8 cellular contexts compared by ENCODE assay signal in genomic region chr9:89497181-89497963, GRCh38. TPM values are rescaled to one million over a fixed set of nuclear protein-coding genes. Genes with fewer than 3 reads are reported as not detected.
DNase-seq lines count a peak whose midpoint lies in the region; ATAC-seq and TF ChIP-seq lines count a peak whose summit lies in the region.

No MANE protein-coding gene starts in this region.

- H3K9ac ChIP-seq in PC-3 (ENCODE audit: low read length) (peak overlapping the region; percentile 15; the same call in 1 of the 2 replicates), duodenal mucosa (ENCODE audit: low read depth in 1 of 2, low read length in 2 of 2) (peak overlapping the region; percentile 58 to 65)

- no peaks in the 10 kb centered on the region for H3K36me3 ChIP-seq in PC-3 (ENCODE audit: low read depth, low read length)
- H3K36me3 ChIP-seq in duodenal mucosa (ENCODE audit: control insufficient read depth in 1 of 2, insufficient read depth in 2 of 2, low read length in 2 of 2): no peaks in the 10 kb centered on the region

- POLR2A ChIA-PET in PC-3 (lab: Charles Lee; ENCODE audit: unreplicated experiment): no interaction called here

- H3F3A ChIP-seq in PC-3 (ENCODE audit: low read length, unreplicated experiment): no peaks in the 10 kb centered on the region

- peaks cover 9% of the 10 kb centered on the region; the same call in 1 of the 2 replicates for H3K4me1 ChIP-seq in PC-3 (ENCODE audit: insufficient read depth, low read length)
- peaks cover 49 to 69% of the 10 kb centered on the region in 2 donors for H3K4me1 ChIP-seq in duodenal mucosa (ENCODE audit: control insufficient read depth in 1 of 2, insufficient read depth in 2 of 2, low read length in 2 of 2)
- peaks cover 89% of the 10 kb centered on the region for H3K4me1 ChIP-seq in mononuclear cell (ENCODE audit: insufficient read depth, low read length)

- H3K27ac ChIP-seq in PC-3 (ENCODE audit: low read length) (no peak overlapping the region), duodenal mucosa (ENCODE audit: low read depth, low read length) (peak overlapping the region; percentile 65)

- peak overlapping the region; percentile 83 for H3K4me2 ChIP-seq in PC-3 (ENCODE audit: low read length)

- no TSS peak for BruUV-seq in PC-3 (replicated peaks; lab: Mats Ljungman, UMichigan)

- H3K4me3 ChIP-seq in PC-3 (ENCODE audit: low read length) (peak overlapping the region; percentile 64), duodenal mucosa (ENCODE audit: low read depth in 1 of 2, low read length in 2 of 2) (peak overlapping the region; percentile 70), mononuclear cell (ENCODE audit: low read length) (peak overlapping the region; percentile 71)

- ATAC-seq in GM21515 (IDR thresholded peaks at IDR 0.05; ENCODE audit: unreplicated experiment) (peak; percentile 46), PC-3 (peak; percentile 68), HG03097 (IDR thresholded peaks at IDR 0.05; ENCODE audit: low FRiP score, unreplicated experiment) (no peak)

- intact Hi-C loops in PC-3 (cut with micrococcal nuclease): no loop called here

- no peaks in the 10 kb centered on the region for H3K9me3 ChIP-seq in PC-3 (ENCODE audit: low read length)
- H3K9me3 ChIP-seq in duodenal mucosa (ENCODE audit: control insufficient read depth in 1 of 2, low read length in 2 of 2): no peaks in the 10 kb centered on the region
- H3K9me3 ChIP-seq in mononuclear cell (ENCODE audit: low read depth, low read length): no peaks in the 10 kb centered on the region

- no peaks in the 10 kb centered on the region for H3K9me2 ChIP-seq in PC-3 (replicated peaks; ENCODE audit: low read length)

- CTCF ChIA-PET in PC-3 (lab: Charles Lee): no interaction called here

- peaks cover 31% of the 10 kb centered on the region for H3K79me2 ChIP-seq in PC-3 (ENCODE audit: low read length)

- no peaks in the 10 kb centered on the region for H3K27me3 ChIP-seq in PC-3 (ENCODE audit: low read length)
- H3K27me3 ChIP-seq in duodenal mucosa (ENCODE audit: control insufficient read depth in 1 of 2, insufficient read depth in 2 of 2, low read length in 2 of 2): no peaks in the 10 kb centered on the region
- H3K27me3 ChIP-seq in mononuclear cell (ENCODE audit: insufficient read depth, low read length): no peaks in the 10 kb centered on the region

- H2AFZ ChIP-seq in PC-3 (ENCODE audit: low read length): peak overlapping the region; percentile 67

- TF ChIP-seq CTCF in PC-3 (conservative IDR thresholded peaks at IDR 0.05; ENCODE audit: low read depth, low read length): no peak

- peak; percentile 61 for DNase-seq in COLO668 (lab: John Stamatoyannopoulos, UW; ENCODE audit: unreplicated experiment)
- no peak for DNase-seq in PC-3
- no peak for DNase-seq in AG08396 (ENCODE audit: low spot score)
- no peak for DNase-seq in stimulated activated CD4-positive, alpha-beta T cell treated with anti-CD3 and anti-CD28 coated beads, Interleukin-4, amount 100 ng/mL, for 4 hours

- peaks cover 3% of the 10 kb centered on the region; the same call in 1 of the 2 replicates for H4K20me1 ChIP-seq in PC-3 (ENCODE audit: low read length)

RNA-seq across cellular contexts. Expression of gene SEMA4D, which starts 0.5 kb away (rescaled TPM):
- 5.0 and 8.0 TPM in 2 replicates for total RNA-seq in PC-3 (2014; rRNA removed)
- total RNA-seq in mononuclear cell: 126 TPM

Comparison
In these comparisons a context has a peak if more than half of its experiments do, and no peak if none do; other contexts are left out.
1. RNA of gene SEMA4D, which starts 0.5 kb away (total RNA-seq): 126 TPM in mononuclear cell (single experiment); 5.0 to 8.0 TPM in PC-3; every median in the first group is over 10 times any median in the second.
2. Peak in every context shown above with its lines, with median percentiles within 50 percentile points of each other: H3K4me3 ChIP-seq.